32 cellular contexts compared by ENCODE assay signal in genomic region chr7:38206071-38206470, GRCh38.
"Had no signal": no experiment of that assay in that cellular context is flagged by ENCODE, and none has a peak within 500 bp of the region (broad histone marks: within the 10 kb centered on the region; RNA-seq: fewer than 3 reads in every experiment).

No MANE protein-coding gene starts in this region.

- DNase-seq: activated CD4-positive, alpha-beta memory T cell treated with anti-CD3 and anti-CD28 coated beads for 36 hours; activated CD4-positive, alpha-beta T cell treated with anti-CD3 and anti-CD28 coated beads for 36 hours; activated CD4-positive, alpha-beta T cell treated with anti-CD3 and anti-CD28 coated beads, Interleukin-2, amount 10 ng/mL, durations not matched to agents 24 days and 14 days; activated CD4-positive, CD25-positive, alpha-beta regulatory T cell; activated CD4-positive, CD25-positive, alpha-beta regulatory T cell treated with anti-CD3 and anti-CD28 coated beads, Interleukin-2, amount 50 U/mL, for 72 hours; activated CD8-positive, alpha-beta memory T cell treated with anti-CD3 and anti-CD28 coated beads, Interleukin-2, amount 10 ng/mL, durations not matched to agents 7 days and 5 days; activated CD8-positive, alpha-beta memory T cell treated with anti-CD3 and anti-CD28 coated beads, Interleukin-2, amount 50 U/mL, for 4 hours; activated CD8-positive, alpha-beta T cell treated with anti-CD3 and anti-CD28 coated beads, Interleukin-2, amount 10 ng/mL, durations not matched to agents 7 days and 5 days; activated gamma-delta T cell; activated naive CD4-positive, alpha-beta T cell; activated naive CD4-positive, alpha-beta T cell treated with anti-CD3 and anti-CD28 coated beads, Interleukin-2, amount 10 ng/mL, durations not matched to agents 7 days and 5 days; activated naive CD8-positive, alpha-beta T cell treated with anti-CD3 and anti-CD28 coated beads, Interleukin-2, amount 10 ng/mL, durations not matched to agents 7 days and 5 days; activated T-cell treated with anti-CD3 and anti-CD28 coated beads, Interleukin-2, amount 50 U/mL, for 1 hour; activated T-cell treated with anti-CD3 and anti-CD28 coated beads, Interleukin-2, amount 50 U/mL, for 48 hours; central memory CD4-positive, alpha-beta T cell; cerebellar nuclear complex; colonic mucosa; effector CD8-positive, alpha-beta T cell; esophagus squamous epithelium; foreskin melanocyte; T-helper 1 cell; T-helper 17 cell; T1000 had no signal

- H3K27me3 Mint-ChIP-seq: activated CD4-positive, alpha-beta memory T cell treated with anti-CD3 and anti-CD28 coated beads for 36 hours; activated CD4-positive, alpha-beta T cell treated with anti-CD3 and anti-CD28 coated beads for 36 hours; activated CD4-positive, alpha-beta T cell treated with anti-CD3 and anti-CD28 coated beads, Interleukin-2, amount 10 ng/mL, durations not matched to agents 24 days and 14 days; activated CD8-positive, alpha-beta memory T cell treated with anti-CD3 and anti-CD28 coated beads, Interleukin-2, amount 10 ng/mL, durations not matched to agents 7 days and 5 days; activated naive CD4-positive, alpha-beta T cell treated with anti-CD3 and anti-CD28 coated beads, Interleukin-2, amount 10 ng/mL, durations not matched to agents 7 days and 5 days; activated naive CD8-positive, alpha-beta T cell treated with anti-CD3 and anti-CD28 coated beads, Interleukin-2, amount 10 ng/mL, durations not matched to agents 7 days and 5 days; brain; T-helper 17 cell had no signal

- ATAC-seq: activated CD4-positive, alpha-beta T cell treated with anti-CD3 and anti-CD28 coated beads for 36 hours; activated CD8-positive, alpha-beta memory T cell treated with anti-CD3 and anti-CD28 coated beads, Interleukin-2, amount 10 ng/mL, durations not matched to agents 7 days and 5 days; activated CD8-positive, alpha-beta T cell treated with anti-CD3 and anti-CD28 coated beads, Interleukin-2, amount 10 ng/mL, durations not matched to agents 7 days and 5 days; activated naive CD4-positive, alpha-beta T cell treated with anti-CD3 and anti-CD28 coated beads, Interleukin-2, amount 50 U/mL, for 72 hours; gastroesophageal sphincter; T-helper 17 cell had no signal

- H3K27ac ChIP-seq: ascending aorta, breast epithelium, cardiac muscle cell, colonic mucosa, epithelial cell of prostate, esophagus squamous epithelium, gastroesophageal sphincter had no signal

- H3K4me1 Mint-ChIP-seq: activated CD4-positive, alpha-beta T cell treated with anti-CD3 and anti-CD28 coated beads for 36 hours; activated CD4-positive, alpha-beta T cell treated with anti-CD3 and anti-CD28 coated beads, Interleukin-2, amount 10 ng/mL, durations not matched to agents 24 days and 14 days; activated naive CD4-positive, alpha-beta T cell treated with anti-CD3 and anti-CD28 coated beads, Interleukin-2, amount 10 ng/mL, durations not matched to agents 7 days and 5 days; activated naive CD8-positive, alpha-beta T cell treated with anti-CD3 and anti-CD28 coated beads, Interleukin-2, amount 10 ng/mL, durations not matched to agents 7 days and 5 days had no signal

- H3K27ac Mint-ChIP-seq: activated CD4-positive, alpha-beta memory T cell treated with anti-CD3 and anti-CD28 coated beads for 36 hours; activated CD4-positive, alpha-beta T cell treated with anti-CD3 and anti-CD28 coated beads for 36 hours; activated CD4-positive, alpha-beta T cell treated with anti-CD3 and anti-CD28 coated beads, Interleukin-2, amount 10 ng/mL, durations not matched to agents 24 days and 14 days; activated CD8-positive, alpha-beta memory T cell treated with anti-CD3 and anti-CD28 coated beads, Interleukin-2, amount 10 ng/mL, durations not matched to agents 7 days and 5 days; activated CD8-positive, alpha-beta T cell treated with anti-CD3 and anti-CD28 coated beads, Interleukin-2, amount 10 ng/mL, durations not matched to agents 7 days and 5 days; activated naive CD4-positive, alpha-beta T cell treated with anti-CD3 and anti-CD28 coated beads, Interleukin-2, amount 10 ng/mL, durations not matched to agents 7 days and 5 days; activated naive CD4-positive, alpha-beta T cell treated with anti-CD3 and anti-CD28 coated beads, Interleukin-2, amount 50 U/mL, for 72 hours; activated naive CD8-positive, alpha-beta T cell treated with anti-CD3 and anti-CD28 coated beads, Interleukin-2, amount 10 ng/mL, durations not matched to agents 7 days and 5 days; activated T-helper 1 cell treated with anti-CD3 and anti-CD28 coated beads, Interleukin-12 subunit alpha, Interleukin-12 subunit beta, Interleukin-2, Interleukin-4 antibody, amounts not matched to agents 30 ng/mL and 10 ng/mL and 1 ng/mL, durations not matched to agents 14 hours and 24 hours and 36 hours; brain; T-helper 17 cell; T-helper 2 cell treated with Interferon-gamma antibody and Interleukin-4, amounts not matched to agents 5 μg/mL and 100 μg/mL, for 36 hours had no signal

- H3K4me3 Mint-ChIP-seq: activated CD4-positive, alpha-beta memory T cell treated with anti-CD3 and anti-CD28 coated beads for 36 hours; activated CD4-positive, alpha-beta T cell treated with anti-CD3 and anti-CD28 coated beads for 36 hours; activated CD4-positive, alpha-beta T cell treated with anti-CD3 and anti-CD28 coated beads, Interleukin-2, amount 10 ng/mL, durations not matched to agents 24 days and 14 days; activated CD8-positive, alpha-beta memory T cell treated with anti-CD3 and anti-CD28 coated beads, Interleukin-2, amount 10 ng/mL, durations not matched to agents 7 days and 5 days; activated CD8-positive, alpha-beta T cell treated with anti-CD3 and anti-CD28 coated beads, Interleukin-2, amount 10 ng/mL, durations not matched to agents 7 days and 5 days; activated naive CD4-positive, alpha-beta T cell treated with anti-CD3 and anti-CD28 coated beads, Interleukin-2, amount 10 ng/mL, durations not matched to agents 7 days and 5 days; activated naive CD8-positive, alpha-beta T cell treated with anti-CD3 and anti-CD28 coated beads, Interleukin-2, amount 10 ng/mL, durations not matched to agents 7 days and 5 days; activated T-helper 1 cell treated with anti-CD3 and anti-CD28 coated beads, Interleukin-12 subunit alpha, Interleukin-12 subunit beta, Interleukin-2, Interleukin-4 antibody, amounts not matched to agents 30 ng/mL and 10 ng/mL and 1 ng/mL, durations not matched to agents 14 hours and 24 hours and 36 hours; brain; T-helper 17 cell; T-helper 2 cell treated with Interferon-gamma antibody and Interleukin-4, amounts not matched to agents 5 μg/mL and 100 μg/mL, for 36 hours had no signal

- H3K9me3 Mint-ChIP-seq: activated naive CD4-positive, alpha-beta T cell treated with anti-CD3 and anti-CD28 coated beads, Interleukin-2, amount 10 ng/mL, durations not matched to agents 7 days and 5 days; activated naive CD4-positive, alpha-beta T cell treated with anti-CD3 and anti-CD28 coated beads, Interleukin-2, amount 50 U/mL, for 72 hours; activated T-helper 1 cell treated with anti-CD3 and anti-CD28 coated beads, Interleukin-12 subunit alpha, Interleukin-12 subunit beta, Interleukin-2, Interleukin-4 antibody, amounts not matched to agents 30 ng/mL and 10 ng/mL and 1 ng/mL, durations not matched to agents 14 hours and 24 hours and 36 hours; T-helper 2 cell treated with Interferon-gamma antibody and Interleukin-4, amounts not matched to agents 5 μg/mL and 100 μg/mL, for 36 hours had no signal
